In the genomic region with DNA sequence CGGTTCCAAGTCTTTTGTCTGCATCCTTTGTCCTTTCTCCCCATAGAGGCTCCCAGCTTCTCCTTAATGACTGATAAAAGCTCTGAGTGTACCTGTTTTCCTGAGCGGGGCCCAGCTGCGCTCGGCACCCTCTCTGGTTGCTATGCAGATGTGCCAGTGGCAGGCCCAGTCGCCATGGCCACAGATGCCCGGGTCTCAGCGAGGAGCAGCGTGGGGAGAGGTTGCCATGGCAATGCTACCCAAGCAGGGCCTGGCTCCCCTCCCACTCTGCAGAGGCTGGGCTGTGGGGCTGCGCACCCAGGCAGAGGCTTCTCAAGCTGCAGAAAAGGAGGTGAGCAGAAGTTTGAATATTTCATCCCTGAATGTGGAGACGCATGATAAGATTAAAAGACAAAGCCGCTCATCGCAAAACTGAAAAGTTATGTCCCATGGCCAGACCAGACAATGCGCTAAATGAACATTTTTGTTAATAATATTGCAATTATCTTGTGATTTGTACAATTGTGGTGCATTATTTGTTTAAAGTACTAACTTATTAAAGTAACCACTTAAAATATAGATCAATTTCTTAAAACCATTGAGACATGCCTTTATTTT, we compare ENCODE assay signal across 19 cellular contexts.
DNase-seq lines count a peak whose midpoint lies in the region; TF ChIP-seq lines count a peak whose summit lies in the region.
"Had no signal": no experiment of that assay in that cellular context is flagged by ENCODE, and none has a peak within 500 bp of the region (broad histone marks: within the 10 kb centered on the region; RNA-seq: fewer than 3 reads in every experiment).

No MANE protein-coding gene starts in this region.

- H4K5ac ChIP-seq in mesendoderm (ENCODE audit: low read length) = no peak overlapping the region

- no peak overlapping the region for H3K56ac ChIP-seq in mesendoderm (ENCODE audit: low read length)

- no peak overlapping the region for H3K18ac ChIP-seq in mesendoderm (ENCODE audit: low read length)

- no peak overlapping the region for H3K9ac ChIP-seq in mesendoderm (ENCODE audit: low read length)

- no peak overlapping the region for H4K8ac ChIP-seq in mesendoderm (ENCODE audit: low read depth, low read length)

- H3K4ac ChIP-seq in mesendoderm (ENCODE audit: low read depth, low read length) = no peak overlapping the region

- no peak overlapping the region for H3K4me3 Mint-ChIP-seq in Caco-2 (ENCODE audit: unreplicated experiment)
- H3K4me3 Mint-ChIP-seq: activated naive CD4-positive, alpha-beta T cell treated with anti-CD3 and anti-CD28 coated beads, Interleukin-2, amount 10 ng/mL, durations not matched to agents 7 days and 5 days; natural killer cell treated with Interleukin-12 subunit alpha and Interleukin-12 subunit beta and Interleukin-15 and Interleukin-18, amount 100 ng/mL, for 72 hours; type B pancreatic cell had no signal

- H3K36me3 Mint-ChIP-seq in Caco-2 (ENCODE audit: insufficient read depth, unreplicated experiment) = no peaks in the 10 kb centered on the region
- H3K36me3 Mint-ChIP-seq: activated naive CD4-positive, alpha-beta T cell treated with anti-CD3 and anti-CD28 coated beads, Interleukin-2, amount 10 ng/mL, durations not matched to agents 7 days and 5 days; natural killer cell treated with Interleukin-12 subunit alpha and Interleukin-12 subunit beta and Interleukin-15 and Interleukin-18, amount 100 ng/mL, for 72 hours; type B pancreatic cell had no signal

- H3K4me3 ChIP-seq in H7 (ENCODE audit: insufficient read depth, low read depth, low read length) (no peak overlapping the region), mesendoderm (ENCODE audit: low read length) (no peak overlapping the region), Caco-2 (ENCODE audit: low read depth, low read length) (no peak overlapping the region)
- H3K4me3 ChIP-seq: lung had no signal

- H3K27ac Mint-ChIP-seq in Caco-2 (ENCODE audit: unreplicated experiment) = no peak overlapping the region
- H3K27ac Mint-ChIP-seq: activated naive CD4-positive, alpha-beta T cell treated with anti-CD3 and anti-CD28 coated beads, Interleukin-2, amount 10 ng/mL, durations not matched to agents 7 days and 5 days; natural killer cell treated with Interleukin-12 subunit alpha and Interleukin-12 subunit beta and Interleukin-15 and Interleukin-18, amount 100 ng/mL, for 72 hours; type B pancreatic cell had no signal

- no peak overlapping the region for H3K4me2 ChIP-seq in mesendoderm (ENCODE audit: low read length)

- no peak overlapping the region for H2AK5ac ChIP-seq in mesendoderm (ENCODE audit: low read length)

- H2BK15ac ChIP-seq in mesendoderm (replicated peaks; ENCODE audit: low read depth) = no peak overlapping the region

- H3K4me1 ChIP-seq in mesendoderm (ENCODE audit: control insufficient read depth, low read depth, low read length) = no peaks in the 10 kb centered on the region
- no peaks in the 10 kb centered on the region for H3K4me1 ChIP-seq in Caco-2

- no peaks in the 10 kb centered on the region for H3K9me3 ChIP-seq in Caco-2

- H2BK5ac ChIP-seq in mesendoderm (ENCODE audit: low read length) = no peak overlapping the region

- H3K79me1 ChIP-seq in mesendoderm (ENCODE audit: low read length) = no peaks in the 10 kb centered on the region

- POLR2A ChIA-PET in Caco-2 (lab: Charles Lee) = no interaction called here

- no peaks in the 10 kb centered on the region for H3K79me2 ChIP-seq in mesendoderm (ENCODE audit: control insufficient read depth, insufficient read depth, low read length)

- no peak overlapping the region for H3K23ac ChIP-seq in mesendoderm (ENCODE audit: low read length)

- no peak overlapping the region for H3K27ac ChIP-seq in mesendoderm (ENCODE audit: low read depth, low read length)

- H3K9me3 Mint-ChIP-seq in Caco-2 (ENCODE audit: unreplicated experiment) = no peaks in the 10 kb centered on the region
- H3K9me3 Mint-ChIP-seq: natural killer cell treated with Interleukin-12 subunit alpha and Interleukin-12 subunit beta and Interleukin-15 and Interleukin-18, amount 100 ng/mL, for 72 hours had no signal

- no TSS peak for BruUV-seq in Caco-2 (replicated peaks; lab: Mats Ljungman, UMichigan)

- CTCF ChIA-PET in Caco-2 (lab: Charles Lee) = no interaction called here

- WGBS in mesendoderm (ENCODE audit: extremely low coverage, insufficient coverage, low lambda C conversion rate) = no CpG with 5 or more reads among the region's 13 CpGs

- H3K27me3 Mint-ChIP-seq in Caco-2 (ENCODE audit: insufficient read depth, unreplicated experiment) = peaks cover 23% of the 10 kb centered on the region

- no peak overlapping the region for H2BK120ac ChIP-seq in mesendoderm (ENCODE audit: low read depth, low read length)

- no peak for TF ChIP-seq CTCF in Caco-2 (IDR thresholded peaks at IDR 0.05; ENCODE audit: insufficient read depth in 1 of 2, low read depth in 1 of 2, low read length in 1 of 2, severe bottlenecking in 1 of 2, unreplicated experiment in 1 of 2)

- H3K27me3 ChIP-seq in H7 (ENCODE audit: control insufficient read depth, insufficient read depth, low read length) (no peaks in the 10 kb centered on the region), mesendoderm (ENCODE audit: insufficient read depth, low read length, poor library complexity) (no peaks in the 10 kb centered on the region), Caco-2 (replicated peaks; ENCODE audit: control insufficient read depth, insufficient read depth, low read length) (no peaks in the 10 kb centered on the region)

- H3K36me3 ChIP-seq in H7 (replicated peaks; ENCODE audit: control insufficient read depth, insufficient read depth, low read length) (no peaks in the 10 kb centered on the region), mesendoderm (ENCODE audit: control insufficient read depth, insufficient read depth, low read length) (no peaks in the 10 kb centered on the region), Caco-2 (ENCODE audit: control insufficient read depth, insufficient read depth, low read length) (no peaks in the 10 kb centered on the region)

- no peaks in the 10 kb centered on the region for H3K4me1 Mint-ChIP-seq in Caco-2 (ENCODE audit: low read depth, unreplicated experiment)
- H3K4me1 Mint-ChIP-seq: activated naive CD4-positive, alpha-beta T cell treated with anti-CD3 and anti-CD28 coated beads, Interleukin-2, amount 10 ng/mL, durations not matched to agents 7 days and 5 days had no signal

- peak; percentile 79 for DNase-seq in H7
- DNase-seq in NCI-H1694 treated with DMSO at 0.1 percent for 48 hours (lab: John Stamatoyannopoulos, UW) = peak; percentile 14
- DNase-seq in NCI-H774 (lab: John Stamatoyannopoulos, UW) = peak; percentile 64
- DNase-seq in mesendoderm = peak; percentile 14
- no peak for DNase-seq in KG1 (lab: John Stamatoyannopoulos, UW)
- DNase-seq in Caco-2 = no peak
- no peak for DNase-seq in T-helper 9 cell
- no peak for DNase-seq in GM19238 (ENCODE audit: insufficient read length, low spot score)
- DNase-seq: activated CD4-positive, alpha-beta T cell treated with anti-CD3 and anti-CD28 coated beads for 48 hours; activated CD8-positive, alpha-beta memory T cell treated with anti-CD3 and anti-CD28 coated beads, Interleukin-2, amount 50 U/mL, for 48 hours; activated naive CD4-positive, alpha-beta T cell treated with anti-CD3 and anti-CD28 coated beads, Interleukin-2, amount 10 ng/mL, durations not matched to agents 7 days and 5 days; AML-193; cortex of kidney; DND-41; IMR-90; stimulated activated naive CD4-positive, alpha-beta T cell treated with Interleukin-2 at 50 U/mL for 16 hours had no signal

- intact Hi-C loops in Caco-2 (cut with micrococcal nuclease; ENCODE audit: unreplicated experiment) = no loop called here

Comparison
In these comparisons a context has a peak if more than half of its experiments do, and no peak if none do; other contexts are left out.
1. DNase-seq: peak in H7 (single experiment), NCI-H1694 treated with DMSO at 0.1 percent for 48 hours (single experiment), NCI-H774 (single experiment) and mesendoderm (single experiment); none in KG1 (single experiment), Caco-2 (0 of 2), T-helper 9 cell (single experiment) and GM19238 (single experiment).